ENCODE assay signal across 35 cellular contexts in genomic region chr2:60386436-60386835, GRCh38.
"Had no signal": no experiment of that assay in that cellular context is flagged by ENCODE, and none has a peak within 500 bp of the region (broad histone marks: within the 10 kb centered on the region; RNA-seq: fewer than 3 reads in every experiment).

No MANE protein-coding gene starts in this region.

- H3K27me3 ChIP-seq: breast epithelium, gastrocnemius medialis, pancreas, upper lobe of left lung, vagina had no signal

- H3K9me3 ChIP-seq: breast epithelium, esophagus squamous epithelium, gastrocnemius medialis, pancreas, prostate gland, thoracic aorta, upper lobe of left lung, vagina had no signal

- ATAC-seq: activated CD8-positive, alpha-beta T cell treated with anti-CD3 and anti-CD28 coated beads for 36 hours; activated T-helper 17 cell treated with anti-CD3 and anti-CD28 coated beads, Interleukin-2, amount 50 U/mL, for 72 hours; gastrocnemius medialis; left colon; pancreas; sciatic nerve; stimulated activated effector memory CD8-positive, alpha-beta T cell treated with anti-CD3 and anti-CD28 coated beads, Interleukin-12 subunit alpha, Interleukin-12 subunit beta, amount 100 ng/mL, for 72 hours had no signal

- DNase-seq: activated CD4-positive, alpha-beta T cell treated with anti-CD3 and anti-CD28 coated beads, Interleukin-2, amount 10 ng/mL, durations not matched to agents 7 days and 5 days; activated CD4-positive, CD25-positive, alpha-beta regulatory T cell treated with anti-CD3 and anti-CD28 coated beads, Interleukin-2, amount 50 U/mL, for 72 hours; activated CD8-positive, alpha-beta T cell treated with anti-CD3 and anti-CD28 coated beads for 36 hours; activated gamma-delta T cell treated with Interleukin-2 at 50 U/mL for 16 hours; activated naive CD4-positive, alpha-beta T cell treated with anti-CD3 and anti-CD28 coated beads, Interleukin-2, amount 50 U/mL, for 16 hours; activated T-cell treated with anti-CD3 and anti-CD28 coated beads, Interleukin-2, amount 50 U/mL, for 4 hours; amygdala; dermis blood vessel endothelial cell; effector CD4-positive, alpha-beta T cell; esophagus squamous epithelium; gastrocnemius medialis; hypothalamus; immature natural killer cell; kidney; left colon; mammary epithelial cell; naive B cell; nephron progenitor cell; pancreas; retina; small intestine; stimulated activated CD4-positive, alpha-beta T cell treated with anti-CD3 and anti-CD28 coated beads, Interleukin-4, amount 100 ng/mL, for 24 hours; T1000; WERI-Rb-1 had no signal

- H3K4me3 ChIP-seq: breast epithelium, esophagus squamous epithelium, gastrocnemius medialis, pancreas, prostate gland, thoracic aorta, upper lobe of left lung, vagina had no signal

- FAIRE-seq: colon, endometrium, kidney, pancreas, small intestine had no signal

- H3K4me1 ChIP-seq: breast epithelium, gastrocnemius medialis, pancreas, prostate gland, upper lobe of left lung, vagina had no signal

- H3K36me3 ChIP-seq: breast epithelium, esophagus squamous epithelium, gastrocnemius medialis, pancreas, prostate gland, thoracic aorta, upper lobe of left lung, vagina, WERI-Rb-1 had no signal

- H3K27ac ChIP-seq: breast epithelium, epithelial cell of prostate, esophagus squamous epithelium, gastrocnemius medialis, pancreas, prostate gland, thoracic aorta, upper lobe of left lung, vagina, WERI-Rb-1 had no signal
